In the genomic region with DNA sequence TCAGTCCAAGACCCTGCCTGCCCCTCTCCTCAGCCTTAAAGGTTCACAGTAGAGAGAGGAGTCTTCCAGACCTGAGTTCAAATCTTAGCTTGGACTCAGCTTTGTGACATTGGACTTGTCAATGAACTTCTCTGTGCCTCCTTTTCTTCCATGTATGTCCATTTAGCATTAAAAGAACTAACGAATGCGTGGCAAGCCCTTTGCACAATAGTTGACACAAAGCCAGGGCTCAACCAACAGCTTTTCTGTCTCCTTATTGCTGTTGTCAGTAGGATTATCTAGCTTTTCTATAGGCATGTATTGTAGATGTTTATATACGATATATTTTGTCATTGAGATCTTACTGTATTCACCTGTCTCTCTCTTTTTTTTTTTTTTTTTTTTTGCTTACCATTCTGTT, we compare ENCODE assay signal across 27 cellular contexts.
DNase-seq lines count a peak whose midpoint lies in the region; ATAC-seq, FAIRE-seq and TF ChIP-seq lines count a peak whose summit lies in the region.
"Had no signal": no experiment of that assay in that cellular context is flagged by ENCODE, and none has a peak within 500 bp of the region (broad histone marks: within the 10 kb centered on the region; RNA-seq: fewer than 3 reads in every experiment).

No MANE protein-coding gene starts in this region.

- TF ChIP-seq CTCF in astrocyte (IDR thresholded peaks at IDR 0.05; ENCODE audit: insufficient read depth, low read depth, low read length) (no peak), nephron (IDR thresholded peaks at IDR 0.05; ENCODE audit: unreplicated experiment in 3 of 3) (no peak)

- H3K79me2 ChIP-seq in astrocyte (ENCODE audit: insufficient read depth, low read length) = no peaks in the 10 kb centered on the region

- H3K9ac ChIP-seq in astrocyte (ENCODE audit: low read length) = no peak overlapping the region

- no peaks in the 10 kb centered on the region for H3K9me3 Mint-ChIP-seq in T-helper 1 cell treated with Interleukin-12 subunit alpha and Interleukin-12 subunit beta and Interleukin-4 antibody, amounts not matched to agents 30 μg/mL and 1 μg/mL, for 36 hours
- H3K9me3 Mint-ChIP-seq in astrocyte (ENCODE audit: unreplicated experiment) = no peaks in the 10 kb centered on the region
- peaks cover 1% of the 10 kb centered on the region for H3K9me3 Mint-ChIP-seq in nephron

- H3K27me3 ChIP-seq in astrocyte (ENCODE audit: insufficient read depth, low read length) (no peaks in the 10 kb centered on the region), HAP-1 (ENCODE audit: low read depth) (peaks cover 14% of the 10 kb centered on the region)

- no peaks in the 10 kb centered on the region for H3K27me3 Mint-ChIP-seq in T-helper 1 cell treated with Interleukin-12 subunit alpha and Interleukin-12 subunit beta and Interleukin-4 antibody, amounts not matched to agents 30 μg/mL and 1 μg/mL, for 36 hours (ENCODE audit: low read depth)
- peaks cover 10% of the 10 kb centered on the region for H3K27me3 Mint-ChIP-seq in astrocyte (ENCODE audit: low read depth, unreplicated experiment)
- peaks cover 10% of the 10 kb centered on the region for H3K27me3 Mint-ChIP-seq in nephron (ENCODE audit: low read depth)

- no peaks in the 10 kb centered on the region for H3K36me3 Mint-ChIP-seq in T-helper 1 cell treated with Interleukin-12 subunit alpha and Interleukin-12 subunit beta and Interleukin-4 antibody, amounts not matched to agents 30 μg/mL and 1 μg/mL, for 36 hours (ENCODE audit: low read depth)
- H3K36me3 Mint-ChIP-seq in astrocyte (ENCODE audit: low read depth, unreplicated experiment) = no peaks in the 10 kb centered on the region
- no peaks in the 10 kb centered on the region for H3K36me3 Mint-ChIP-seq in nephron (ENCODE audit: low read depth)

- H3K27ac Mint-ChIP-seq in T-helper 1 cell treated with Interleukin-12 subunit alpha and Interleukin-12 subunit beta and Interleukin-4 antibody, amounts not matched to agents 30 μg/mL and 1 μg/mL, for 36 hours = peak overlapping the region; percentile 78
- H3K27ac Mint-ChIP-seq in astrocyte (ENCODE audit: unreplicated experiment) = peak overlapping the region; percentile 82
- H3K27ac Mint-ChIP-seq in nephron = peak overlapping the region in 2 of 3 experiments; percentile 1 to 79

- peaks cover 29% of the 10 kb centered on the region for H3K4me1 ChIP-seq in astrocyte (ENCODE audit: insufficient read depth, low read length)
- no peaks in the 10 kb centered on the region for H3K4me1 ChIP-seq in HAP-1

- H3K9me3 ChIP-seq in astrocyte (ENCODE audit: insufficient read depth, low read depth, low read length) = no peaks in the 10 kb centered on the region
- no peaks in the 10 kb centered on the region for H3K9me3 ChIP-seq in HAP-1
- H3K9me3 ChIP-seq: MG63, SJCRH30 had no signal

- H3K4me3 ChIP-seq in astrocyte (ENCODE audit: insufficient read depth, low read depth, low read length) (no peak overlapping the region), HAP-1 (no peak overlapping the region)
- H3K4me3 ChIP-seq: MG63, SJCRH30 had no signal

- ATAC-seq in HG02885 (IDR thresholded peaks at IDR 0.05; ENCODE audit: poor library complexity, unreplicated experiment) = no peak
- ATAC-seq: PC-3, Right ventricle myocardium inferior had no signal

- no peak for DNase-seq in T-helper 1 cell
- no peak for DNase-seq in astrocyte (ENCODE audit: low read depth)
- DNase-seq in activated CD4-positive, CD25-positive, alpha-beta regulatory T cell (lab: John Stamatoyannopoulos, UW) = no peak
- DNase-seq in HAP-1 (ENCODE audit: low spot score in 2 of 2) = no peak
- DNase-seq: 8988T; ACHN; Calu3; DMS79 treated with DMSO at 0.1 percent for 48 hours; GF-D8; GOT3; KBM-7; MG63; NCI-H1105 treated with DMSO at 0.1 percent for 48 hours; NCI-H146; NCI-H1930; NCI-H446; NCI-H524 treated with DMSO at 0.1 percent for 48 hours; NCI-H774; NK-92 treated with Interleukin-12 subunit alpha and Interleukin-12 subunit beta, amount 100 ng/mL, for 24 hours; PC-3; SJCRH30 had no signal

- in situ Hi-C loops in HAP-1 (cut with MboI; ENCODE audit: low sequenced_read_pairs) = no loop called here

- no peaks in the 10 kb centered on the region for H4K20me1 ChIP-seq in astrocyte (ENCODE audit: insufficient read depth, low read length)

- H3K27ac ChIP-seq in astrocyte (ENCODE audit: low read depth, low read length) = no peak overlapping the region
- H3K27ac ChIP-seq: SJCRH30 had no signal

- no peak overlapping the region for H3K4me3 Mint-ChIP-seq in T-helper 1 cell treated with Interleukin-12 subunit alpha and Interleukin-12 subunit beta and Interleukin-4 antibody, amounts not matched to agents 30 μg/mL and 1 μg/mL, for 36 hours
- H3K4me3 Mint-ChIP-seq in astrocyte (ENCODE audit: unreplicated experiment) (no peak overlapping the region), nephron (no peak overlapping the region)

- peaks cover 38% of the 10 kb centered on the region for H3K4me1 Mint-ChIP-seq in T-helper 1 cell treated with Interleukin-12 subunit alpha and Interleukin-12 subunit beta and Interleukin-4 antibody, amounts not matched to agents 30 μg/mL and 1 μg/mL, for 36 hours (ENCODE audit: low read depth)
- peaks cover 25% of the 10 kb centered on the region for H3K4me1 Mint-ChIP-seq in astrocyte (ENCODE audit: low read depth, unreplicated experiment)
- peaks cover 54% of the 10 kb centered on the region for H3K4me1 Mint-ChIP-seq in nephron

- no peak overlapping the region for H2AFZ ChIP-seq in astrocyte (ENCODE audit: low read depth, low read length)

- FAIRE-seq in astrocyte (lab: Jason Lieb, UNC) = peak; percentile 39
- FAIRE-seq: GM12891, HTR-8/SVneo had no signal

- peak overlapping the region; percentile 80 for H3K4me2 ChIP-seq in astrocyte (ENCODE audit: low read length)

- H3K36me3 ChIP-seq in astrocyte (ENCODE audit: insufficient read depth, low read length) (no peaks in the 10 kb centered on the region), HAP-1 (replicated peaks) (no peaks in the 10 kb centered on the region)
- H3K36me3 ChIP-seq: MG63, SJCRH30 had no signal
